Comparison of ENCODE assay signal across 1 cellular context in the genomic region with DNA sequence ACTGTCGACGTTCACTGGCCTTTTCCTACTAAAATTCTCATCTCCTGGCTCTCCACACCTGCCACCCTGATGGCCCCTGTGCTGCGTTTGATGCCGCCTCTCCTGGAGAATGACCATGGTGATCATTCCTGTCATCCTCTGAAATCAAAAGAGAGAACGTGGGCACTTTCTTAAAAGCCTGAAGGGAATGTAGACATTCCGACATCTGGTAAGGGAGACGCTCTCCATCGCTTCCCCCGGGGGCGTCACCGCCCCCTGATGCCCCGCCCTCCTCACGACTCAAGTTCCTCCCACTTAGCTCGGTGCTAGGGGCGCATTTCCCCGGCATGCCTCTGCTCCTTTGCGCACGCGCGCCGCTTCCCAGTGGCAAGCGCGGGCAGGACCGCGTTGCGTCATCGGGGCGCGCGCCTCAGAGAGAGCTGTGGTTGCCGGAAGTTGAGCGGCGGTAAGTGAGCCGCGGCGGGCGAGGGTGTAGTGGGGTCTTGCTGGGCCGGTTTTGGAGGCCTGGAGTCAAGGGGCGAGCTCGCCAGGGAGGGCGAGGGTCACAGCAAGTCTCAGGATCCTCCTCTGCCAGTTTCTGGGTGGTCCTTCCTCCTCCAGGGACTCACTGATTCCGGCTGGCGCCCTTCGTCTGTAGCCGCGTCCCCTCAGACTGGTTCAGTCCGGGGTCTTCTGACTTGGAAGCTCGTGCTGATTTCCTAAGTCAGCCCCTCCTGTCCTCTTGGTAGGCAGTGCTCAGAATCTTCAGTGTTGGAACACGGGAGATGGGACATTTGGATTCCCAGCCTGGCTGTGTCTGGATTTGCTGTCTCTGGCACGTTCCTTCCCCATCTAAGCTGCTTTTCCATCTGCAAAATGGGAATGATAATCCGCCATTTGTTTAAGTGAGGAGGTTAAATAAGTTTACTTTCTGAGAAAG.
TF ChIP-seq lines count a peak whose summit lies in the region.

A gene with protein sequence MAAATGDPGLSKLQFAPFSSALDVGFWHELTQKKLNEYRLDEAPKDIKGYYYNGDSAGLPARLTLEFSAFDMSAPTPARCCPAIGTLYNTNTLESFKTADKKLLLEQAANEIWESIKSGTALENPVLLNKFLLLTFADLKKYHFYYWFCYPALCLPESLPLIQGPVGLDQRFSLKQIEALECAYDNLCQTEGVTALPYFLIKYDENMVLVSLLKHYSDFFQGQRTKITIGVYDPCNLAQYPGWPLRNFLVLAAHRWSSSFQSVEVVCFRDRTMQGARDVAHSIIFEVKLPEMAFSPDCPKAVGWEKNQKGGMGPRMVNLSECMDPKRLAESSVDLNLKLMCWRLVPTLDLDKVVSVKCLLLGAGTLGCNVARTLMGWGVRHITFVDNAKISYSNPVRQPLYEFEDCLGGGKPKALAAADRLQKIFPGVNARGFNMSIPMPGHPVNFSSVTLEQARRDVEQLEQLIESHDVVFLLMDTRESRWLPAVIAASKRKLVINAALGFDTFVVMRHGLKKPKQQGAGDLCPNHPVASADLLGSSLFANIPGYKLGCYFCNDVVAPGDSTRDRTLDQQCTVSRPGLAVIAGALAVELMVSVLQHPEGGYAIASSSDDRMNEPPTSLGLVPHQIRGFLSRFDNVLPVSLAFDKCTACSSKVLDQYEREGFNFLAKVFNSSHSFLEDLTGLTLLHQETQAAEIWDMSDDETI (plus strand): TSS at position 412 of the 919 bp plus-strand sequence. CDS start 26,299 bp downstream, outside the sequence.

TF ChIP-seq in K562, 482 proteins besides CTCF, POLR2A, EP300 and RAD21 (continued from another document and continues in another):
- TF ChIP-seq, protein P1, sequence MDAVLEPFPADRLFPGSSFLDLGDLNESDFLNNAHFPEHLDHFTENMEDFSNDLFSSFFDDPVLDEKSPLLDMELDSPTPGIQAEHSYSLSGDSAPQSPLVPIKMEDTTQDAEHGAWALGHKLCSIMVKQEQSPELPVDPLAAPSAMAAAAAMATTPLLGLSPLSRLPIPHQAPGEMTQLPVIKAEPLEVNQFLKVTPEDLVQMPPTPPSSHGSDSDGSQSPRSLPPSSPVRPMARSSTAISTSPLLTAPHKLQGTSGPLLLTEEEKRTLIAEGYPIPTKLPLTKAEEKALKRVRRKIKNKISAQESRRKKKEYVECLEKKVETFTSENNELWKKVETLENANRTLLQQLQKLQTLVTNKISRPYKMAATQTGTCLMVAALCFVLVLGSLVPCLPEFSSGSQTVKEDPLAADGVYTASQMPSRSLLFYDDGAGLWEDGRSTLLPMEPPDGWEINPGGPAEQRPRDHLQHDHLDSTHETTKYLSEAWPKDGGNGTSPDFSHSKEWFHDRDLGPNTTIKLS (IDR thresholded peaks at IDR 0.05; ENCODE audit: borderline replicate concordance, low read depth) = peak; percentile 55; the same call in 1 of the 2 replicates
- TF ChIP-seq ZNF778 (CRISPR knock-in tag; IDR thresholded peaks at IDR 0.05) (no peak), ELF2 (CRISPR knock-in tag; IDR thresholded peaks at IDR 0.05) (peak; percentile 98), ZNF766 (CRISPR knock-in tag; conservative IDR thresholded peaks at IDR 0.05) (no peak), HNRNPH1 (optimal IDR thresholded peaks at IDR 0.05; ENCODE audit: low read depth, low read length) (no peak), EZH2 (IDR thresholded peaks at IDR 0.05; ENCODE audit: borderline replicate concordance, low read depth, low read length) (no peak), CBX1 (IDR thresholded peaks at IDR 0.05; ENCODE audit: low read depth) (no peak), MEF2D (tag; conservative IDR thresholded peaks at IDR 0.05; ENCODE audit: low read depth) (0 out of 2 replicates have a peak, but pooled peaks have one; percentile 30), RFX5 (IDR thresholded peaks at IDR 0.05; ENCODE audit: low read depth, low read length) (no peak), SLC30A9 (CRISPR knock-in tag; IDR thresholded peaks at IDR 0.05) (no peak), ZNF146 (CRISPR knock-in tag; IDR thresholded peaks at IDR 0.05; ENCODE audit: unreplicated experiment) (no peak), ATF7 (IDR thresholded peaks at IDR 0.05) (peak; percentile 97), ESRRB (CRISPR knock-in tag; IDR thresholded peaks at IDR 0.05; ENCODE audit: borderline replicate concordance) (no peak), ZNF274 (IDR thresholded peaks at IDR 0.05; ENCODE audit: borderline replicate concordance, low read depth, low read length) (no peak), IFI16 (CRISPR knock-in tag; IDR thresholded peaks at IDR 0.05) (no peak), TCFL5 (CRISPR knock-in tag; conservative IDR thresholded peaks at IDR 0.05) (no peak), ZNF408 (CRISPR knock-in tag; IDR thresholded peaks at IDR 0.05; ENCODE audit: low read depth) (no peak), ZNF239 (CRISPR knock-in tag; IDR thresholded peaks at IDR 0.05) (no peak), ZNF431 (CRISPR knock-in tag; IDR thresholded peaks at IDR 0.05) (no peak), NFYB (IDR thresholded peaks at IDR 0.05; ENCODE audit: extremely low read depth, insufficient read length) (no peak), TAF15 (IDR thresholded peaks at IDR 0.05; ENCODE audit: low read depth, low read length) (no peak), SMARCE1 (IDR thresholded peaks at IDR 0.05) (no peak)
- TF ChIP-seq, protein P2, sequence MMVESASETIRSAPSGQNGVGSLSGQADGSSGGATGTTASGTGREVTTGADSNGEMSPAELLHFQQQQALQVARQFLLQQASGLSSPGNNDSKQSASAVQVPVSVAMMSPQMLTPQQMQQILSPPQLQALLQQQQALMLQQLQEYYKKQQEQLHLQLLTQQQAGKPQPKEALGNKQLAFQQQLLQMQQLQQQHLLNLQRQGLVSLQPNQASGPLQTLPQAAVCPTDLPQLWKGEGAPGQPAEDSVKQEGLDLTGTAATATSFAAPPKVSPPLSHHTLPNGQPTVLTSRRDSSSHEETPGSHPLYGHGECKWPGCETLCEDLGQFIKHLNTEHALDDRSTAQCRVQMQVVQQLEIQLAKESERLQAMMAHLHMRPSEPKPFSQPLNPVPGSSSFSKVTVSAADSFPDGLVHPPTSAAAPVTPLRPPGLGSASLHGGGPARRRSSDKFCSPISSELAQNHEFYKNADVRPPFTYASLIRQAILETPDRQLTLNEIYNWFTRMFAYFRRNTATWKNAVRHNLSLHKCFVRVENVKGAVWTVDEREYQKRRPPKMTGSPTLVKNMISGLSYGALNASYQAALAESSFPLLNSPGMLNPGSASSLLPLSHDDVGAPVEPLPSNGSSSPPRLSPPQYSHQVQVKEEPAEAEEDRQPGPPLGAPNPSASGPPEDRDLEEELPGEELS (CRISPR knock-in tag; IDR thresholded peaks at IDR 0.05; ENCODE audit: borderline replicate concordance) = no peak
- TF ChIP-seq, protein P3, sequence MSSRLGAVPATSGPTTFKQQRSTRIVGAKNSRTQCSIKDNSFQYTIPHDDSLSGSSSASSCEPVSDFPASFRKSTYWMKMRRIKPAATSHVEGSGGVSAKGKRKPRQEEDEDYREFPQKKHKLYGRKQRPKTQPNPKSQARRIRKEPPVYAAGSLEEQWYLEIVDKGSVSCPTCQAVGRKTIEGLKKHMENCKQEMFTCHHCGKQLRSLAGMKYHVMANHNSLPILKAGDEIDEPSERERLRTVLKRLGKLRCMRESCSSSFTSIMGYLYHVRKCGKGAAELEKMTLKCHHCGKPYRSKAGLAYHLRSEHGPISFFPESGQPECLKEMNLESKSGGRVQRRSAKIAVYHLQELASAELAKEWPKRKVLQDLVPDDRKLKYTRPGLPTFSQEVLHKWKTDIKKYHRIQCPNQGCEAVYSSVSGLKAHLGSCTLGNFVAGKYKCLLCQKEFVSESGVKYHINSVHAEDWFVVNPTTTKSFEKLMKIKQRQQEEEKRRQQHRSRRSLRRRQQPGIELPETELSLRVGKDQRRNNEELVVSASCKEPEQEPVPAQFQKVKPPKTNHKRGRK (tag; IDR thresholded peaks at IDR 0.05) = no peak
- TF ChIP-seq, protein P4, sequence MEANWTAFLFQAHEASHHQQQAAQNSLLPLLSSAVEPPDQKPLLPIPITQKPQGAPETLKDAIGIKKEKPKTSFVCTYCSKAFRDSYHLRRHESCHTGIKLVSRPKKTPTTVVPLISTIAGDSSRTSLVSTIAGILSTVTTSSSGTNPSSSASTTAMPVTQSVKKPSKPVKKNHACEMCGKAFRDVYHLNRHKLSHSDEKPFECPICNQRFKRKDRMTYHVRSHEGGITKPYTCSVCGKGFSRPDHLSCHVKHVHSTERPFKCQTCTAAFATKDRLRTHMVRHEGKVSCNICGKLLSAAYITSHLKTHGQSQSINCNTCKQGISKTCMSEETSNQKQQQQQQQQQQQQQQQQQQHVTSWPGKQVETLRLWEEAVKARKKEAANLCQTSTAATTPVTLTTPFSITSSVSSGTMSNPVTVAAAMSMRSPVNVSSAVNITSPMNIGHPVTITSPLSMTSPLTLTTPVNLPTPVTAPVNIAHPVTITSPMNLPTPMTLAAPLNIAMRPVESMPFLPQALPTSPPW (CRISPR knock-in tag; IDR thresholded peaks at IDR 0.05) = peak; percentile 65
- TF ChIP-seq, protein P5, sequence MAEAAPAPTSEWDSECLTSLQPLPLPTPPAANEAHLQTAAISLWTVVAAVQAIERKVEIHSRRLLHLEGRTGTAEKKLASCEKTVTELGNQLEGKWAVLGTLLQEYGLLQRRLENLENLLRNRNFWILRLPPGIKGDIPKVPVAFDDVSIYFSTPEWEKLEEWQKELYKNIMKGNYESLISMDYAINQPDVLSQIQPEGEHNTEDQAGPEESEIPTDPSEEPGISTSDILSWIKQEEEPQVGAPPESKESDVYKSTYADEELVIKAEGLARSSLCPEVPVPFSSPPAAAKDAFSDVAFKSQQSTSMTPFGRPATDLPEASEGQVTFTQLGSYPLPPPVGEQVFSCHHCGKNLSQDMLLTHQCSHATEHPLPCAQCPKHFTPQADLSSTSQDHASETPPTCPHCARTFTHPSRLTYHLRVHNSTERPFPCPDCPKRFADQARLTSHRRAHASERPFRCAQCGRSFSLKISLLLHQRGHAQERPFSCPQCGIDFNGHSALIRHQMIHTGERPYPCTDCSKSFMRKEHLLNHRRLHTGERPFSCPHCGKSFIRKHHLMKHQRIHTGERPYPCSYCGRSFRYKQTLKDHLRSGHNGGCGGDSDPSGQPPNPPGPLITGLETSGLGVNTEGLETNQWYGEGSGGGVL (CRISPR knock-in tag; IDR thresholded peaks at IDR 0.05) = no peak
- TF ChIP-seq, protein P6, sequence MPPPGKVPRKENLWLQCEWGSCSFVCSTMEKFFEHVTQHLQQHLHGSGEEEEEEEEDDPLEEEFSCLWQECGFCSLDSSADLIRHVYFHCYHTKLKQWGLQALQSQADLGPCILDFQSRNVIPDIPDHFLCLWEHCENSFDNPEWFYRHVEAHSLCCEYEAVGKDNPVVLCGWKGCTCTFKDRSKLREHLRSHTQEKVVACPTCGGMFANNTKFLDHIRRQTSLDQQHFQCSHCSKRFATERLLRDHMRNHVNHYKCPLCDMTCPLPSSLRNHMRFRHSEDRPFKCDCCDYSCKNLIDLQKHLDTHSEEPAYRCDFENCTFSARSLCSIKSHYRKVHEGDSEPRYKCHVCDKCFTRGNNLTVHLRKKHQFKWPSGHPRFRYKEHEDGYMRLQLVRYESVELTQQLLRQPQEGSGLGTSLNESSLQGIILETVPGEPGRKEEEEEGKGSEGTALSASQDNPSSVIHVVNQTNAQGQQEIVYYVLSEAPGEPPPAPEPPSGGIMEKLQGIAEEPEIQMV (tag; conservative IDR thresholded peaks at IDR 0.05; ENCODE audit: low read depth) = no peak
- TF ChIP-seq, protein P7, sequence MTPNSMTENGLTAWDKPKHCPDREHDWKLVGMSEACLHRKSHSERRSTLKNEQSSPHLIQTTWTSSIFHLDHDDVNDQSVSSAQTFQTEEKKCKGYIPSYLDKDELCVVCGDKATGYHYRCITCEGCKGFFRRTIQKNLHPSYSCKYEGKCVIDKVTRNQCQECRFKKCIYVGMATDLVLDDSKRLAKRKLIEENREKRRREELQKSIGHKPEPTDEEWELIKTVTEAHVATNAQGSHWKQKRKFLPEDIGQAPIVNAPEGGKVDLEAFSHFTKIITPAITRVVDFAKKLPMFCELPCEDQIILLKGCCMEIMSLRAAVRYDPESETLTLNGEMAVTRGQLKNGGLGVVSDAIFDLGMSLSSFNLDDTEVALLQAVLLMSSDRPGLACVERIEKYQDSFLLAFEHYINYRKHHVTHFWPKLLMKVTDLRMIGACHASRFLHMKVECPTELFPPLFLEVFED (CRISPR knock-in tag; conservative IDR thresholded peaks at IDR 0.05) = no peak
- TF ChIP-seq, protein P8, sequence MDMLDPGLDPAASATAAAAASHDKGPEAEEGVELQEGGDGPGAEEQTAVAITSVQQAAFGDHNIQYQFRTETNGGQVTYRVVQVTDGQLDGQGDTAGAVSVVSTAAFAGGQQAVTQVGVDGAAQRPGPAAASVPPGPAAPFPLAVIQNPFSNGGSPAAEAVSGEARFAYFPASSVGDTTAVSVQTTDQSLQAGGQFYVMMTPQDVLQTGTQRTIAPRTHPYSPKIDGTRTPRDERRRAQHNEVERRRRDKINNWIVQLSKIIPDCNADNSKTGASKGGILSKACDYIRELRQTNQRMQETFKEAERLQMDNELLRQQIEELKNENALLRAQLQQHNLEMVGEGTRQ (CRISPR knock-in tag; IDR thresholded peaks at IDR 0.05) = no peak
